In the genomic region with DNA sequence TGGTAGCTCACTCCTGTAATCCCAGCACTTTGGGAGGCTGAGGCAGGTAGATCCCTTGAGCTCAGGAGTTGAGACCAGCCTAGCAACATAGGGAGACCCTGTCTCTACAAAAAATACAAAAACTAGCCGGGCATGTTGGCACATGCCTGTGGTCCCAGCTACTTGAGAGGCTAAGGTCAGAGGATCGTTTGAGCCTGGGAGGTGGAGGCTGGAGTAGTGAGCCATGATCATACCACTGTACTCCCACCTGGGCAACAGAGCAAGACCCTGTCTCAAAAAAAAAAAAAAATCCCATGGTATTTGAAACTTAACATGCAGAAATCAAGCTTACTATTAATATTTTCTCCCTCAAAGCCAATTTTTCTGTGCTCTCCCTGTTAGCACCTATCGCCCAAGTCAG, we compare ENCODE assay signal across 21 cellular contexts. TPM values are rescaled to one million over a fixed set of nuclear protein-coding genes. Genes with fewer than 3 reads are reported as not detected.
DNase-seq lines count a peak whose midpoint lies in the region; ATAC-seq, FAIRE-seq and TF ChIP-seq lines count a peak whose summit lies in the region.
"Had no signal": no experiment of that assay in that cellular context is flagged by ENCODE, and none has a peak within 500 bp of the region (broad histone marks: within the 10 kb centered on the region; RNA-seq: fewer than 3 reads in every experiment).

No MANE protein-coding gene starts in this region.

- H3K27ac ChIP-seq in right cardiac atrium (ENCODE audit: low read length) (no peak overlapping the region), astrocyte (ENCODE audit: low read depth, low read length) (no peak overlapping the region)
- H3K27ac ChIP-seq: C4-2B had no signal

- no peak for FAIRE-seq in astrocyte (lab: Jason Lieb, UNC)

- no peak overlapping the region for H3K4me2 ChIP-seq in astrocyte (ENCODE audit: low read length)

- TF ChIP-seq CTCF in astrocyte (IDR thresholded peaks at IDR 0.05; ENCODE audit: insufficient read depth, low read depth, low read length) (no peak), nephron (IDR thresholded peaks at IDR 0.05; ENCODE audit: unreplicated experiment in 3 of 3) (no peak), Calu3 (IDR thresholded peaks at IDR 0.05; ENCODE audit: unreplicated experiment) (no peak)

- peaks cover 2% of the 10 kb centered on the region for H3K4me1 ChIP-seq in right cardiac atrium (ENCODE audit: control insufficient read depth, insufficient read depth, low read length)
- H3K4me1 ChIP-seq in astrocyte (ENCODE audit: insufficient read depth, low read length): peaks cover 8% of the 10 kb centered on the region

- no peak overlapping the region for H2AFZ ChIP-seq in astrocyte (ENCODE audit: low read depth, low read length)

- ATAC-seq in right cardiac atrium (no peak), GM19035 (IDR thresholded peaks at IDR 0.05; ENCODE audit: unreplicated experiment) (no peak)

- intact Hi-C loops in cardiac septum (cut with DNase I): no loop called here
- intact Hi-C loops in right cardiac atrium (cut with DNase I): no loop called here
- intact Hi-C loops in Calu3 (cut with micrococcal nuclease; ENCODE audit: unreplicated experiment): loop anchor here (10.0 kb wide), 1 partner anchor 194 kb away; a partner anchor contains a TSS

- H3K9me3 ChIP-seq in right cardiac atrium (ENCODE audit: control insufficient read depth, low read length) (no peaks in the 10 kb centered on the region), astrocyte (ENCODE audit: insufficient read depth, low read depth, low read length) (no peaks in the 10 kb centered on the region)
- H3K9me3 ChIP-seq: HAP-1 had no signal

- peaks cover 3% of the 10 kb centered on the region for H3K36me3 Mint-ChIP-seq in astrocyte (ENCODE audit: low read depth, unreplicated experiment)
- peaks cover 24% of the 10 kb centered on the region for H3K36me3 Mint-ChIP-seq in nephron (ENCODE audit: low read depth)
- no peaks in the 10 kb centered on the region for H3K36me3 Mint-ChIP-seq in Calu3 (ENCODE audit: insufficient read depth, unreplicated experiment)

- peaks cover 34% of the 10 kb centered on the region for H3K4me1 Mint-ChIP-seq in astrocyte (ENCODE audit: low read depth, unreplicated experiment)
- peaks cover 60% of the 10 kb centered on the region for H3K4me1 Mint-ChIP-seq in nephron
- H3K4me1 Mint-ChIP-seq in Calu3 (ENCODE audit: low read depth, unreplicated experiment): peaks cover 15% of the 10 kb centered on the region

- H3K36me3 ChIP-seq in astrocyte (ENCODE audit: insufficient read depth, low read length): no peaks in the 10 kb centered on the region

- DNase-seq in cardiac septum (ENCODE audit: low spot score) (peak; percentile 19), right cardiac atrium (no peak), astrocyte (ENCODE audit: low read depth) (no peak), Calu3 (no peak), COR-L47 (lab: John Stamatoyannopoulos, UW) (no peak), AML-193 (lab: John Stamatoyannopoulos, UW) (no peak)
- DNase-seq: 8988T; CD8-positive, alpha-beta memory T cell; DMS79 treated with DMSO at 0.1 percent for 48 hours; NCI-H1417; NCI-H1694 treated with DMSO at 0.1 percent for 48 hours; NCI-H2081 treated with DMSO at 0.1 percent for 48 hours; NCI-H2171 treated with DMSO at 0.1 percent for 48 hours; NCI-H446 treated with DMSO at 0.1 percent for 48 hours; NCI-H526 treated with DMSO at 0.1 percent for 48 hours; Right ventricle myocardium superior had no signal

- no peaks in the 10 kb centered on the region for H4K20me1 ChIP-seq in astrocyte (ENCODE audit: insufficient read depth, low read length)

- peaks cover 23% of the 10 kb centered on the region for H3K79me2 ChIP-seq in astrocyte (ENCODE audit: insufficient read depth, low read length)

- 92% methylated on average over 3 of the region's 3 CpGs for whole genome bisulfite sequencing in right cardiac atrium

- H3K9me3 Mint-ChIP-seq in astrocyte (ENCODE audit: unreplicated experiment) (no peaks in the 10 kb centered on the region), nephron (no peaks in the 10 kb centered on the region), Calu3 (ENCODE audit: low read depth, unreplicated experiment) (no peaks in the 10 kb centered on the region)
- H3K9me3 Mint-ChIP-seq: CD8-positive, alpha-beta memory T cell; IgD-negative memory B cell had no signal

- BruUV-seq in Calu3 (replicated peaks; lab: Mats Ljungman, UMichigan): no TSS peak

- no peaks in the 10 kb centered on the region for H3K27me3 Mint-ChIP-seq in astrocyte (ENCODE audit: low read depth, unreplicated experiment)
- no peaks in the 10 kb centered on the region for H3K27me3 Mint-ChIP-seq in nephron (ENCODE audit: low read depth)
- no peaks in the 10 kb centered on the region for H3K27me3 Mint-ChIP-seq in Calu3 (ENCODE audit: unreplicated experiment)
- H3K27me3 Mint-ChIP-seq: CD8-positive, alpha-beta memory T cell; IgD-negative memory B cell had no signal

- H3K9ac ChIP-seq in astrocyte (ENCODE audit: low read length): no peak overlapping the region

- CTCF ChIA-PET in Calu3 (lab: Charles Lee): interaction anchor here (0.6 kb wide), 2 partner anchors 61 to 765 kb away, joined by 3 to 5 read pairs; no protein-coding TSS in a partner anchor

- H3K4me3 ChIP-seq in right cardiac atrium (ENCODE audit: low read length): no peak overlapping the region
- no peak overlapping the region for H3K4me3 ChIP-seq in astrocyte (ENCODE audit: insufficient read depth, low read depth, low read length)
- H3K4me3 ChIP-seq: HAP-1 had no signal

- no peaks in the 10 kb centered on the region for H3K27me3 ChIP-seq in right cardiac atrium (ENCODE audit: control insufficient read depth, insufficient read depth)
- H3K27me3 ChIP-seq in astrocyte (ENCODE audit: insufficient read depth, low read length): no peaks in the 10 kb centered on the region

- H3K27ac Mint-ChIP-seq in astrocyte (ENCODE audit: unreplicated experiment): peak overlapping the region; percentile 18
- H3K27ac Mint-ChIP-seq in nephron: peak overlapping the region; percentile 96 to 98 (median 97)
- no peak overlapping the region for H3K27ac Mint-ChIP-seq in Calu3 (ENCODE audit: unreplicated experiment)
- H3K27ac Mint-ChIP-seq: CD8-positive, alpha-beta memory T cell had no signal

- H3K4me3 Mint-ChIP-seq in astrocyte (ENCODE audit: unreplicated experiment): no peak overlapping the region
- H3K4me3 Mint-ChIP-seq in nephron: peak overlapping the region; percentile 24 to 72 (median 57)
- H3K4me3 Mint-ChIP-seq in Calu3 (ENCODE audit: low read depth, unreplicated experiment): no peak overlapping the region

RNA-seq across cellular contexts. Expression of a gene that starts 5.9 kb away (rescaled TPM):
- total RNA-seq in cardiac septum (2.8 TPM), right cardiac atrium (1 to 10 TPM; 1.8 to 4.8 (median 2.4) TPM), astrocyte (8.4 and 9.1 TPM in 2 replicates), Calu3 (2022) (21.2 and 22.9 TPM in 2 replicates)
- 1.8 TPM for polyA plus RNA-seq in right cardiac atrium

RNA-seq across cellular contexts. Expression of a gene that starts 6.1 kb away (rescaled TPM):
- total RNA-seq in cardiac septum (13.1 TPM), right cardiac atrium (10 to 100 TPM; 13.0 to 18.3 (median 14.9) TPM), astrocyte (16.6 and 18.2 TPM in 2 replicates), Calu3 (2022) (5.2 and 5.6 TPM in 2 replicates)
- polyA plus RNA-seq in right cardiac atrium: 16.3 TPM

RNA-seq across cellular contexts. Expression of a gene that starts 23.4 kb away (rescaled TPM):
- 19.2 TPM for total RNA-seq in cardiac septum
- 10 to 100 TPM; 35.2 to 50.5 (median 37.8) TPM for total RNA-seq in right cardiac atrium
- 19.1 TPM for polyA plus RNA-seq in right cardiac atrium
- 73.6 and 75.7 TPM in 2 replicates for total RNA-seq in astrocyte
- total RNA-seq in Calu3 (2022): 19.9 and 26.0 TPM in 2 replicates

Comparison
In these comparisons a context has a peak if more than half of its experiments do, and no peak if none do; other contexts are left out.
1. H3K4me3 Mint-ChIP-seq: peak in nephron (3 of 3); none in astrocyte (single experiment) and Calu3 (single experiment).